ENCODE assay signal across 1 cellular context in genomic region chr19:10288662-10289166, GRCh38.
TF ChIP-seq lines count a peak whose summit lies in the region.

No MANE protein-coding gene starts in this region.

TF ChIP-seq in Ishikawa, 13 proteins besides CTCF, POLR2A, EP300 and RAD21 (continued from another document):
- TF ChIP-seq TEAD4 (IDR thresholded peaks at IDR 0.05) (no peak), ZBTB7A (IDR thresholded peaks at IDR 0.05; ENCODE audit: low read depth) (0 out of 2 replicates have a peak, but pooled peaks have one; percentile 8)
